ENCODE assay signal across 21 cellular contexts in genomic region chr9:22405869-22406659, GRCh38. TPM values are rescaled to one million over a fixed set of nuclear protein-coding genes. Genes with fewer than 3 reads are reported as not detected.
"Had no signal": no experiment of that assay in that cellular context is flagged by ENCODE, and none has a peak within 500 bp of the region (broad histone marks: within the 10 kb centered on the region; RNA-seq: fewer than 3 reads in every experiment).

No MANE protein-coding gene starts in this region.

- H3K27me3 ChIP-seq: esophagus muscularis mucosa, gastrocnemius medialis, neutrophil, sigmoid colon, suprapubic skin, thyroid gland, upper lobe of right lung, vagina had no signal

- H3K4me3 ChIP-seq: esophagus muscularis mucosa, gastrocnemius medialis, sigmoid colon, skin epidermis, suprapubic skin, thyroid gland, upper lobe of right lung, vagina had no signal

- FAIRE-seq: colon, keratinocyte had no signal

- ATAC-seq: effector memory CD8-positive, alpha-beta T cell; gastrocnemius medialis; left ventricle myocardium superior; naive thymus-derived CD4-positive, alpha-beta T cell; stimulated activated naive CD8-positive, alpha-beta T cell treated with anti-CD3 and anti-CD28 coated beads, Interleukin-15, Interleukin-2, amounts not matched to agents 100 U/mL and 50 U/mL, for 24 hours; upper lobe of right lung had no signal

- H3K9me3 ChIP-seq: esophagus muscularis mucosa, gastrocnemius medialis, neutrophil, sigmoid colon, thyroid gland, upper lobe of right lung, vagina had no signal

- H3K36me3 ChIP-seq: esophagus muscularis mucosa, gastrocnemius medialis, neutrophil, sigmoid colon, suprapubic skin, thyroid gland, upper lobe of right lung, vagina had no signal

- DNase-seq: effector memory CD8-positive, alpha-beta T cell; gastrocnemius medialis; immature natural killer cell; left ventricle myocardium superior; mammary epithelial cell; naive thymus-derived CD4-positive, alpha-beta T cell; nephron progenitor cell; sigmoid colon; stimulated activated CD4-positive, alpha-beta T cell treated with anti-CD3 and anti-CD28 coated beads, Interleukin-2, amount 100 ng/mL, for 24 hours; stimulated activated CD4-positive, alpha-beta T cell treated with anti-CD3 and anti-CD28 coated beads, Interleukin-4, amount 100 ng/mL, for 4 hours; stimulated activated naive CD8-positive, alpha-beta T cell treated with anti-CD3 and anti-CD28 coated beads, Interleukin-15, Interleukin-2, amounts not matched to agents 100 U/mL and 50 U/mL, for 24 hours; thyroid gland; upper lobe of right lung had no signal

- H3K27ac ChIP-seq: epithelial cell of prostate, esophagus muscularis mucosa, gastrocnemius medialis, neutrophil, sigmoid colon, skin epidermis, suprapubic skin, thyroid gland, upper lobe of right lung, vagina had no signal

- H3K4me1 ChIP-seq: esophagus muscularis mucosa, gastrocnemius medialis, sigmoid colon, suprapubic skin, thyroid gland, upper lobe of right lung, vagina had no signal

RNA-seq across cellular contexts. Expression of gene DMRTA1, which starts 40.6 kb away (rescaled TPM):
- polyA plus RNA-seq: immature natural killer cell; naive thymus-derived CD4-positive, alpha-beta T cell had no signal
